Comparison of ENCODE assay signal across 7 cellular contexts in the genomic region with DNA sequence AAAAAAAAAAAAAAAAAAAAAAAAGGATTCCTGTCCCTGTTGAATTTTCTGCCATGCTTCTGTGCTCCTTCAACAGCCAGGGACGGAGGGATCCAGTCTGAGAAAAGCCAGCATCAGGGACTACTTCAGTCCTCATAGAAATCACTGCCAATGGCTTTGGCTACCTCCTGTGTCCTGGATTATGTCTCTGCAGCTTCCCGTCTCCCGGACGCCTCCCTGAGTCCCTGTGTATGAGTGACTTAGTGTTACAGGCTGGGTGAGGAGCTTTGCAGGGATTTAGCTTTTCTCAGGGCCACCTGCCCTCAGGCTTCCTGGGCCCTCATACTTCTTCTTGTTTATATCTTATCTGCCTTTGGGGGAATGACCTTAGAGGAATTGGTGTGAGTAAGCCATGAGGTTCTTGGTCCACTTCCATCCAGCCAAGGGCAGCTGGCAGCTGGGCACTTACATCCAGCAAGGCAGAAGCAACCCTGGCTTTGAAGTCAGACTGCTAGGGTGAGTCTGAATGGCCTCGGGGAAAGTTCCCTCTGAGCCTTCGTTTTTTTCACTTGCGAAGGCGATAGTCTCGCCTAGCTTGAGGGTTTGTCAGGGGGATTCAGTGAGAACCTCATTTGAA.
DNase-seq lines count a peak whose midpoint lies in the region; ATAC-seq and TF ChIP-seq lines count a peak whose summit lies in the region.
"Not testable (repeated sequence)": the region's sequence is repeated elsewhere in the genome, so short reads cannot be mapped to it uniquely, and the experiment has no call there.

No MANE protein-coding gene starts in this region.

- not testable (repeated sequence) for H3K79me1 ChIP-seq in trophoblast cell (ENCODE audit: low read length)

- peaks cover 12% of the 10 kb centered on the region for H3K4me1 Mint-ChIP-seq in GM23338

- H2BK12ac ChIP-seq in trophoblast cell (ENCODE audit: low read length), result not testable (repeated sequence)

- not testable (repeated sequence) for H3K18ac ChIP-seq in trophoblast cell (ENCODE audit: low read length)

- not testable (repeated sequence) for H4K20me1 ChIP-seq in GM23338 (replicated peaks; ENCODE audit: insufficient read depth); hepatocyte (ENCODE audit: insufficient read depth, poor library complexity, severe bottlenecking)

- not testable (repeated sequence) for H4K8ac ChIP-seq in trophoblast cell (ENCODE audit: low read depth, low read length)

- H3K27me3 ChIP-seq in GM23338 (ENCODE audit: insufficient read depth); WERI-Rb-1 (ENCODE audit: insufficient read depth, low read depth, severe bottlenecking); hepatocyte; trophoblast cell (ENCODE audit: insufficient read depth, low read length): not testable (repeated sequence)

- not testable (repeated sequence) for H3K9me3 Mint-ChIP-seq in GM23338

- peak; percentile 39 for ATAC-seq in GM23338

- not testable (repeated sequence) for H2AK5ac ChIP-seq in trophoblast cell (ENCODE audit: low read length)

- not testable (repeated sequence) for H3K23ac ChIP-seq in trophoblast cell (ENCODE audit: low read length)

- H2AFZ ChIP-seq in GM23338; hepatocyte; trophoblast cell (ENCODE audit: insufficient read depth, low read length, poor library complexity): not testable (repeated sequence)

- not testable (repeated sequence) for H3K4ac ChIP-seq in trophoblast cell (ENCODE audit: low read depth, low read length)

- not testable (repeated sequence) for H4K91ac ChIP-seq in trophoblast cell (ENCODE audit: low read depth, low read length)

- not testable (repeated sequence) for H3K27ac ChIP-seq in GM23338 (ENCODE audit: low read depth); hepatocyte; trophoblast cell (ENCODE audit: low read depth, low read length)
- H3K27ac ChIP-seq in WERI-Rb-1, result peak overlapping the region; percentile 64

- not testable (repeated sequence) for TF ChIP-seq CTCF in GM23338 (conservative IDR thresholded peaks at IDR 0.05; ENCODE audit: low read depth in 2 of 2); WERI-Rb-1 (IDR thresholded peaks at IDR 0.05; ENCODE audit: low read depth, low read length); fibroblast of pulmonary artery (IDR thresholded peaks at IDR 0.05; ENCODE audit: low read length, missing control alignments); hepatocyte (IDR thresholded peaks at IDR 0.05; ENCODE audit: poor library complexity)

- H3K4me3 ChIP-seq in GM23338; WERI-Rb-1 (ENCODE audit: low read depth, low read length); fibroblast of pulmonary artery (replicated peaks; ENCODE audit: low read depth, low read length); hepatocyte; trophoblast cell (ENCODE audit: low read depth, low read length): not testable (repeated sequence)

- H3K9ac ChIP-seq in trophoblast cell (ENCODE audit: low read length), result not testable (repeated sequence)

- H3K36me3 Mint-ChIP-seq in GM23338 (ENCODE audit: low read depth), result not testable (repeated sequence)

- not testable (repeated sequence) for H3K9me3 ChIP-seq in WERI-Rb-1 (ENCODE audit: severe bottlenecking); hepatocyte (ENCODE audit: low read depth); trophoblast cell (ENCODE audit: insufficient read depth, low read depth, low read length)

- not testable (repeated sequence) for H2BK120ac ChIP-seq in trophoblast cell (ENCODE audit: insufficient read depth, low read length, poor library complexity)

- not testable (repeated sequence) for H3K14ac ChIP-seq in trophoblast cell (ENCODE audit: low read length)

- peak; percentile 13 for DNase-seq in DMS53 (lab: John Stamatoyannopoulos, UW)
- DNase-seq in GM23338 (ENCODE audit: low spot score), result not testable (repeated sequence)
- peak; percentile 21 for DNase-seq in NCI-H69 (lab: John Stamatoyannopoulos, UW)
- peak; percentile 90 for DNase-seq in WERI-Rb-1
- DNase-seq in fibroblast of pulmonary artery (ENCODE audit: low read depth), result peak; percentile 7
- DNase-seq in hepatocyte (ENCODE audit: low spot score), result peak; percentile 9
- peak; percentile 40 to 49 for DNase-seq in trophoblast cell

- 28% methylated on average over 9 of the region's 9 CpGs for WGBS in hepatocyte (ENCODE audit: low lambda C conversion rate, missing lambda C conversion rate)
- no CpG with 5 or more reads among the region's 9 CpGs for WGBS in trophoblast cell (ENCODE audit: extremely low coverage, insufficient coverage, insufficient read length)

- not testable (repeated sequence) for H3K4me2 ChIP-seq in GM23338; hepatocyte; trophoblast cell (ENCODE audit: low read length)

- not testable (repeated sequence) for H4K12ac ChIP-seq in trophoblast cell (ENCODE audit: low read depth, low read length)

- H3K4me1 ChIP-seq in GM23338 (ENCODE audit: insufficient read depth); hepatocyte (ENCODE audit: insufficient read depth); trophoblast cell (ENCODE audit: control insufficient read depth in 1 of 2, insufficient read depth in 2 of 2, low read length in 2 of 2): not testable (repeated sequence)

- H3F3A ChIP-seq in GM23338 (replicated peaks; ENCODE audit: low read depth), result not testable (repeated sequence)

- not testable (repeated sequence) for H2BK5ac ChIP-seq in trophoblast cell (ENCODE audit: low read depth, low read length, poor library complexity)

- not testable (repeated sequence) for H3K4me3 Mint-ChIP-seq in GM23338

- H3K27ac Mint-ChIP-seq in GM23338, result not testable (repeated sequence)

- H3K79me2 ChIP-seq in GM23338 (replicated peaks; ENCODE audit: insufficient read depth); hepatocyte; trophoblast cell (ENCODE audit: control insufficient read depth, insufficient read depth, low read length, poor library complexity): not testable (repeated sequence)

- H3K27me3 Mint-ChIP-seq in GM23338 (ENCODE audit: insufficient read depth, low read depth, poor library complexity), result not testable (repeated sequence)

- H3K9me2 ChIP-seq in GM23338 (ENCODE audit: insufficient read depth); hepatocyte (replicated peaks; ENCODE audit: insufficient read depth): not testable (repeated sequence)

- H3K36me3 ChIP-seq in GM23338 (ENCODE audit: insufficient read depth); WERI-Rb-1; hepatocyte (replicated peaks; ENCODE audit: insufficient read depth, low read depth); trophoblast cell (ENCODE audit: control insufficient read depth in 1 of 2, insufficient read depth in 2 of 2, low read length in 2 of 2): not testable (repeated sequence)
